ENCODE assay signal across 15 cellular contexts in genomic region chr2:45568935-45569334, GRCh38. TPM values are rescaled to one million over a fixed set of nuclear protein-coding genes. Genes with fewer than 3 reads are reported as not detected.
DNase-seq lines count a peak whose midpoint lies in the region; ATAC-seq and TF ChIP-seq lines count a peak whose summit lies in the region.
"Had no signal": no experiment of that assay in that cellular context is flagged by ENCODE, and none has a peak within 500 bp of the region (broad histone marks: within the 10 kb centered on the region; RNA-seq: fewer than 3 reads in every experiment).

No MANE protein-coding gene starts in this region.

- no peaks in the 10 kb centered on the region for H3K27me3 Mint-ChIP-seq in T-helper 1 cell treated with Interleukin-12 subunit alpha and Interleukin-12 subunit beta and Interleukin-4 antibody, amounts not matched to agents 30 μg/mL and 1 μg/mL, for 36 hours (ENCODE audit: low read depth)
- no peaks in the 10 kb centered on the region for H3K27me3 Mint-ChIP-seq in chondrocyte (ENCODE audit: low read depth)
- no peaks in the 10 kb centered on the region for H3K27me3 Mint-ChIP-seq in osteocyte (ENCODE audit: unreplicated experiment)

- ATAC-seq in HG03025 (IDR thresholded peaks at IDR 0.05; ENCODE audit: low FRiP score, unreplicated experiment), result no peak
- ATAC-seq: gastroesophageal sphincter, Panc1 had no signal

- no peak overlapping the region for H3K4me3 Mint-ChIP-seq in T-helper 1 cell treated with Interleukin-12 subunit alpha and Interleukin-12 subunit beta and Interleukin-4 antibody, amounts not matched to agents 30 μg/mL and 1 μg/mL, for 36 hours
- H3K4me3 Mint-ChIP-seq in chondrocyte (ENCODE audit: unreplicated experiment), result no peak overlapping the region
- no peak overlapping the region for H3K4me3 Mint-ChIP-seq in osteocyte (ENCODE audit: unreplicated experiment)
- H3K4me3 Mint-ChIP-seq: nephron had no signal

- H3K36me3 Mint-ChIP-seq in T-helper 1 cell treated with Interleukin-12 subunit alpha and Interleukin-12 subunit beta and Interleukin-4 antibody, amounts not matched to agents 30 μg/mL and 1 μg/mL, for 36 hours (ENCODE audit: low read depth), result peaks cover 33% of the 10 kb centered on the region
- peaks cover 6% of the 10 kb centered on the region for H3K36me3 Mint-ChIP-seq in chondrocyte (ENCODE audit: low read depth)
- peaks cover 19% of the 10 kb centered on the region for H3K36me3 Mint-ChIP-seq in osteocyte (ENCODE audit: unreplicated experiment)

- H3K9me3 Mint-ChIP-seq in T-helper 1 cell treated with Interleukin-12 subunit alpha and Interleukin-12 subunit beta and Interleukin-4 antibody, amounts not matched to agents 30 μg/mL and 1 μg/mL, for 36 hours, result no peaks in the 10 kb centered on the region
- peaks cover 5% of the 10 kb centered on the region for H3K9me3 Mint-ChIP-seq in chondrocyte (ENCODE audit: low read depth)
- peaks cover 5% of the 10 kb centered on the region for H3K9me3 Mint-ChIP-seq in osteocyte (ENCODE audit: unreplicated experiment)

- peaks cover 19% of the 10 kb centered on the region for H3K4me1 Mint-ChIP-seq in T-helper 1 cell treated with Interleukin-12 subunit alpha and Interleukin-12 subunit beta and Interleukin-4 antibody, amounts not matched to agents 30 μg/mL and 1 μg/mL, for 36 hours (ENCODE audit: low read depth)
- H3K4me1 Mint-ChIP-seq in chondrocyte (ENCODE audit: low read depth), result peaks cover 27% of the 10 kb centered on the region
- peaks cover 31% of the 10 kb centered on the region for H3K4me1 Mint-ChIP-seq in osteocyte (ENCODE audit: unreplicated experiment)
- H3K4me1 Mint-ChIP-seq: nephron had no signal

- TF ChIP-seq CTCF in chondrocyte (IDR thresholded peaks at IDR 0.05) (no peak), osteocyte (IDR thresholded peaks at IDR 0.05) (no peak)

- DNase-seq in T-helper 1 cell, result no peak
- DNase-seq in M059J (ENCODE audit: low read depth), result peak; percentile 47
- no peak for DNase-seq in chondrocyte (ENCODE audit: low spot score)
- DNase-seq in osteocyte (ENCODE audit: extremely low spot score, unreplicated experiment), result no peak
- DNase-seq in HPDE6-E6E7 (ENCODE audit: extremely low spot score), result no peak
- no peak for DNase-seq in NK-92 treated with Interleukin-12 subunit alpha and Interleukin-12 subunit beta, amount 100 ng/mL, for 24 hours (lab: John Stamatoyannopoulos, UW)
- DNase-seq: Calu3; effector CD4-positive, alpha-beta T cell; kidney glomerular epithelial cell; substantia nigra had no signal

- peak overlapping the region; percentile 26 for H3K27ac Mint-ChIP-seq in T-helper 1 cell treated with Interleukin-12 subunit alpha and Interleukin-12 subunit beta and Interleukin-4 antibody, amounts not matched to agents 30 μg/mL and 1 μg/mL, for 36 hours
- H3K27ac Mint-ChIP-seq in chondrocyte (ENCODE audit: unreplicated experiment) (peak overlapping the region; percentile 25), osteocyte (ENCODE audit: unreplicated experiment) (peak overlapping the region; percentile 53)

RNA-seq across cellular contexts. Expression of gene SRBD1, which starts 42.1 kb away (rescaled TPM):
- total RNA-seq in M059J (2014; rRNA removed; shearing (Covaris generic)), result 9.8 and 18.2 TPM in 2 replicates
- total RNA-seq in chondrocyte, result 9.9 to 14.7 TPM (median 11.2 TPM) in 3 replicates
- 13.8 and 15.2 TPM in 2 replicates for total RNA-seq in osteocyte
